ENCODE assay signal across 15 cellular contexts in genomic region chr11:31779268-31779879, GRCh38. TPM values are rescaled to one million over a fixed set of nuclear protein-coding genes. Genes with fewer than 3 reads are reported as not detected.
A peak's percentile ranks its signal among the peaks of the same experiment; 100 is the strongest.
DNase-seq lines count a peak whose midpoint lies in the region; ATAC-seq, FAIRE-seq and TF ChIP-seq lines count a peak whose summit lies in the region.
"Had no signal": no experiment of that assay in that cellular context is flagged by ENCODE, and none has a peak within 500 bp of the region (broad histone marks: within the 10 kb centered on the region; RNA-seq: fewer than 3 reads in every experiment).

No MANE protein-coding gene starts in this region.

- CTCF ChIA-PET in MCF 10A (lab: Yijun Ruan, JAX) = no interaction called here

- DNase-seq in MCF 10A (ENCODE audit: unreplicated experiment) = peak; percentile 0
- no peak for DNase-seq in breast epithelium (ENCODE audit: low spot score in 2 of 2)
- peak; percentile 66 for DNase-seq in adipocyte (ENCODE audit: low read depth)
- peak; percentile 58 for DNase-seq in hepatic stellate cell (ENCODE audit: low spot score)
- DNase-seq in urothelium cell line (ENCODE audit: low spot score) = peak; percentile 32
- no peak for DNase-seq in MV-4-11 (lab: John Stamatoyannopoulos, UW)
- no peak for DNase-seq in left lung
- DNase-seq in lower leg skin (ENCODE audit: low spot score in 2 of 2) = no peak
- DNase-seq: 8988T; activated CD4-positive, alpha-beta T cell treated with anti-CD3 and anti-CD28 coated beads, Interleukin-2, amount 50 U/mL, for 4 hours; activated naive CD4-positive, alpha-beta T cell treated with anti-CD3 and anti-CD28 coated beads, Interleukin-2, amount 10 ng/mL, durations not matched to agents 7 days and 5 days; effector memory CD4-positive, alpha-beta T cell; NCI-H748 treated with DMSO at 0.1 percent for 48 hours had no signal

- intact Hi-C loops in MCF 10A (cut with micrococcal nuclease) = no loop called here
- intact Hi-C loops in breast epithelium (cut with DNase I; ENCODE audit: low total_unique reads) = no loop called here
- intact Hi-C loops in left lung (cut with DNase I) = no loop called here
- intact Hi-C loops in lower leg skin (cut with DNase I; ENCODE audit: low total_unique reads) = no loop called here

- no peak overlapping the region for H3K4me3 Mint-ChIP-seq in MCF 10A (ENCODE audit: unreplicated experiment)
- H3K4me3 Mint-ChIP-seq: activated naive CD4-positive, alpha-beta T cell treated with anti-CD3 and anti-CD28 coated beads, Interleukin-2, amount 10 ng/mL, durations not matched to agents 7 days and 5 days; nephron; stimulated activated memory B cell treated with anti-CD40 and anti-IgM and Interleukin-4, amounts not matched to agents 10 μg/mL and 1 μg/mL and 100 μg/mL, for 72 hours had no signal

- H3K4me3 ChIP-seq in breast epithelium = no peak overlapping the region
- no peak overlapping the region for H3K4me3 ChIP-seq in adipocyte (ENCODE audit: low read length)
- H3K4me3 ChIP-seq in left lung = no peak overlapping the region
- no peak overlapping the region for H3K4me3 ChIP-seq in lower leg skin (ENCODE audit: low read depth, poor library complexity, severe bottlenecking)

- POLR2A ChIA-PET in MCF 10A (lab: Yijun Ruan, JAX) = no interaction called here

- no peaks in the 10 kb centered on the region for H3K36me3 ChIP-seq in breast epithelium
- no peaks in the 10 kb centered on the region for H3K36me3 ChIP-seq in adipocyte (ENCODE audit: control insufficient read depth, insufficient read depth, low read length, severe bottlenecking)
- no peaks in the 10 kb centered on the region for H3K36me3 ChIP-seq in left lung

- H3K9me3 Mint-ChIP-seq in MCF 10A (ENCODE audit: unreplicated experiment) = no peaks in the 10 kb centered on the region
- H3K9me3 Mint-ChIP-seq: activated naive CD4-positive, alpha-beta T cell treated with anti-CD3 and anti-CD28 coated beads, Interleukin-2, amount 10 ng/mL, durations not matched to agents 7 days and 5 days; nephron had no signal

- 55 to 58% methylated on average over 7 of the region's 7 CpGs for WGBS in lower leg skin, 2 donors

- no peaks in the 10 kb centered on the region for H3K4me1 ChIP-seq in breast epithelium
- no peaks in the 10 kb centered on the region for H3K4me1 ChIP-seq in adipocyte (ENCODE audit: control insufficient read depth, insufficient read depth, low read length)
- H3K4me1 ChIP-seq in left lung = no peaks in the 10 kb centered on the region

- H3K9ac ChIP-seq in adipocyte (ENCODE audit: low read length) = no peak overlapping the region

- no peak overlapping the region for H3K27ac Mint-ChIP-seq in MCF 10A (ENCODE audit: low read depth, unreplicated experiment)
- H3K27ac Mint-ChIP-seq: activated naive CD4-positive, alpha-beta T cell treated with anti-CD3 and anti-CD28 coated beads, Interleukin-2, amount 10 ng/mL, durations not matched to agents 7 days and 5 days; nephron; stimulated activated memory B cell treated with anti-CD40 and anti-IgM and Interleukin-4, amounts not matched to agents 10 μg/mL and 1 μg/mL and 100 μg/mL, for 72 hours had no signal

- TF ChIP-seq CTCF in MCF 10A (IDR thresholded peaks at IDR 0.05; ENCODE audit: unreplicated experiment) (no peak), breast epithelium (IDR thresholded peaks at IDR 0.05) (no peak), left lung (IDR thresholded peaks at IDR 0.05) (no peak), lower leg skin (IDR thresholded peaks at IDR 0.05) (no peak)

- H3K27ac ChIP-seq in breast epithelium (no peak overlapping the region), left lung (no peak overlapping the region)

- no peaks in the 10 kb centered on the region for H3K27me3 ChIP-seq in breast epithelium
- no peaks in the 10 kb centered on the region for H3K27me3 ChIP-seq in adipocyte (replicated peaks; ENCODE audit: control insufficient read depth, insufficient read depth, low read length)
- H3K27me3 ChIP-seq in left lung = no peaks in the 10 kb centered on the region

- ATAC-seq in left lung = no peak
- ATAC-seq: stimulated activated memory B cell treated with anti-CD40 and anti-IgM and Interleukin-4, amounts not matched to agents 10 μg/mL and 1 μg/mL and 100 μg/mL, for 72 hours had no signal

- no peaks in the 10 kb centered on the region for H3K36me3 Mint-ChIP-seq in MCF 10A (ENCODE audit: insufficient read depth, unreplicated experiment)
- H3K36me3 Mint-ChIP-seq: activated naive CD4-positive, alpha-beta T cell treated with anti-CD3 and anti-CD28 coated beads, Interleukin-2, amount 10 ng/mL, durations not matched to agents 7 days and 5 days had no signal

- H3K27me3 Mint-ChIP-seq in MCF 10A (ENCODE audit: insufficient read depth, unreplicated experiment) = no peaks in the 10 kb centered on the region
- H3K27me3 Mint-ChIP-seq: activated naive CD4-positive, alpha-beta T cell treated with anti-CD3 and anti-CD28 coated beads, Interleukin-2, amount 10 ng/mL, durations not matched to agents 7 days and 5 days; stimulated activated memory B cell treated with anti-CD40 and anti-IgM and Interleukin-4, amounts not matched to agents 10 μg/mL and 1 μg/mL and 100 μg/mL, for 72 hours had no signal

- no peak for TF ChIP-seq POLR2A in breast epithelium (IDR thresholded peaks at IDR 0.05)
- TF ChIP-seq POLR2A in lower leg skin (IDR thresholded peaks at IDR 0.05) = no peak

- H3K9me3 ChIP-seq in breast epithelium (no peaks in the 10 kb centered on the region), adipocyte (ENCODE audit: control insufficient read depth, low read length) (peaks cover 7% of the 10 kb centered on the region), left lung (no peaks in the 10 kb centered on the region)

- no peak for FAIRE-seq in urothelium cell line (lab: Jason Lieb, UNC)

- no TSS peak for BruUV-seq in MCF 10A (replicated peaks; lab: Mats Ljungman, UMichigan)

- H3K4me1 Mint-ChIP-seq in MCF 10A (ENCODE audit: insufficient read depth, unreplicated experiment) = no peaks in the 10 kb centered on the region
- H3K4me1 Mint-ChIP-seq: activated naive CD4-positive, alpha-beta T cell treated with anti-CD3 and anti-CD28 coated beads, Interleukin-2, amount 10 ng/mL, durations not matched to agents 7 days and 5 days; nephron; stimulated activated memory B cell treated with anti-CD40 and anti-IgM and Interleukin-4, amounts not matched to agents 10 μg/mL and 1 μg/mL and 100 μg/mL, for 72 hours had no signal

RNA-seq across cellular contexts. Expression of gene PAX6, which starts 31.7 kb away (rescaled TPM):
- total RNA-seq in MCF 10A (2022) = not detected in 2 replicates
- under 1 TPM in 1 of 3 donors, not detected in 2; 0.88 TPM for total RNA-seq in breast epithelium
- total RNA-seq in left lung = not detected
- 1 to 10 TPM in 1 of 4 donors, under 1 TPM in 2, not detected in 1; 0.13 to 2.7 (median 0.67) TPM for total RNA-seq in lower leg skin

Comparison
In these comparisons a context has a peak if more than half of its experiments do, and no peak if none do; other contexts are left out.
1. DNase-seq: peak in MCF 10A (single experiment), adipocyte (single experiment), hepatic stellate cell (single experiment) and urothelium cell line (single experiment); none in breast epithelium (0 of 2), MV-4-11 (single experiment), left lung (0 of 2) and lower leg skin (0 of 2).